ENCODE assay signal across 8 cellular contexts in the genomic region with DNA sequence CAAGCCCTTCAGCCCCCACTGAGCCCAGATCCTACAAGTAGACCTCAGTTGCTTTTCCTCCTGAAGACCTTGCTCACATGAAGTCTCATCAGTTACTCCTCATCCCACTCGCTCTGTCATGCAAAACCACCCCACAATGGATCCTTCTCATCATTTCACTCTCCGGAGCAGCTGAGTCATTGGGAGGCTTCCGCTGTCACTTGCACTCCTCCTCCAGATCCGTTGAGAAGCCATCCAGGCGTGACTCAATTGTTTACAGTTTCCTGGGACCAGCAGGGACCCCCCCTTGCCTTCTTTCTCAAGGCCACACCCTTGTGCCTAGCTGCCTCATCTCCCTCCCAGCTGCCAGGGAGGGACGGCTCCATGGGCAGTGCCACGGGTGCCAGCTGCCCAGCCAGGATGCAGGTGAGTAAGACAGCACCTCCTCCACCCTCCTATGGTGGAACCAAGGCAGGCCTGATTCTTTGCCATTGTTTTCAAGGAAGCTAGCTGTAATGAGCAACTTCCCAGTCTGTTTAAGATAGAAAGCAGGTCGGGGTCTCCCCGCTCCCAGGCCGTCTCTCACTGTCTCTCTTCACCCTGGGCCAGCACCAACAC. TPM values are rescaled to one million over a fixed set of nuclear protein-coding genes. Genes with fewer than 3 reads are reported as not detected.
DNase-seq lines count a peak whose midpoint lies in the region; ATAC-seq and TF ChIP-seq lines count a peak whose summit lies in the region.
"Had no signal": no experiment of that assay in that cellular context is flagged by ENCODE, and none has a peak within 500 bp of the region (broad histone marks: within the 10 kb centered on the region; RNA-seq: fewer than 3 reads in every experiment).

No MANE protein-coding gene starts in this region.

- no peak overlapping the region for H3K27ac ChIP-seq in GM23248
- no peak overlapping the region for H3K27ac ChIP-seq in mesendoderm (ENCODE audit: low read depth, low read length)

- peaks cover 62% of the 10 kb centered on the region for H3K4me1 Mint-ChIP-seq in activated naive CD4-positive, alpha-beta T cell treated with anti-CD3 and anti-CD28 coated beads, Interleukin-2, amount 50 U/mL, for 24 hours

- no peak overlapping the region for H2BK5ac ChIP-seq in mesendoderm (ENCODE audit: low read length)

- no peak overlapping the region for H3K4ac ChIP-seq in mesendoderm (ENCODE audit: low read depth, low read length)

- peak overlapping the region; percentile 63 for H3K4me3 Mint-ChIP-seq in activated naive CD4-positive, alpha-beta T cell treated with anti-CD3 and anti-CD28 coated beads, Interleukin-2, amount 50 U/mL, for 24 hours
- H3K4me3 Mint-ChIP-seq: naive B cell had no signal

- DNase-seq in GM23248 (peak; percentile 94), NCI-H526 (lab: John Stamatoyannopoulos, UW) (peak; percentile 93 to 95), mesendoderm (peak; percentile 40), erythroblast (lab: John Stamatoyannopoulos, UW) (no peak), NCI-H446 (lab: John Stamatoyannopoulos, UW) (no peak)
- DNase-seq: naive B cell had no signal

- peaks cover 9% of the 10 kb centered on the region; the same call in 1 of the 2 replicates for H3K4me1 ChIP-seq in GM23248 (ENCODE audit: insufficient read depth)
- peaks cover 9% of the 10 kb centered on the region for H3K4me1 ChIP-seq in mesendoderm (ENCODE audit: control insufficient read depth, low read depth, low read length)

- no peak for ATAC-seq in GM21526 (IDR thresholded peaks at IDR 0.05; ENCODE audit: low FRiP score, unreplicated experiment)

- no peaks in the 10 kb centered on the region for H3K27me3 ChIP-seq in GM23248 (replicated peaks; ENCODE audit: insufficient read depth)
- no peaks in the 10 kb centered on the region for H3K27me3 ChIP-seq in mesendoderm (ENCODE audit: insufficient read depth, low read length, poor library complexity)

- H2AK5ac ChIP-seq in mesendoderm (ENCODE audit: low read length), result no peak overlapping the region

- no peak overlapping the region for H3K18ac ChIP-seq in mesendoderm (ENCODE audit: low read length)

- in situ Hi-C loops in GM23248 (cut with MboI), result no loop called here

- H3K56ac ChIP-seq in mesendoderm (ENCODE audit: low read length), result no peak overlapping the region

- H3K9ac ChIP-seq in GM23248, result no peak overlapping the region
- H3K9ac ChIP-seq in mesendoderm (ENCODE audit: low read length), result no peak overlapping the region

- no peaks in the 10 kb centered on the region for H3K79me1 ChIP-seq in mesendoderm (ENCODE audit: low read length)

- no peaks in the 10 kb centered on the region for H3F3A ChIP-seq in GM23248 (ENCODE audit: insufficient read depth)

- no peak overlapping the region for H2BK15ac ChIP-seq in mesendoderm (replicated peaks; ENCODE audit: low read depth)

- H3K9me3 ChIP-seq in GM23248 (ENCODE audit: low read depth), result no peaks in the 10 kb centered on the region

- H3K23ac ChIP-seq in mesendoderm (ENCODE audit: low read length), result no peak overlapping the region

- no peak overlapping the region for H4K8ac ChIP-seq in mesendoderm (ENCODE audit: low read depth, low read length)

- peak overlapping the region; percentile 69 for H2AFZ ChIP-seq in GM23248

- peaks cover 19% of the 10 kb centered on the region for H3K36me3 Mint-ChIP-seq in activated naive CD4-positive, alpha-beta T cell treated with anti-CD3 and anti-CD28 coated beads, Interleukin-2, amount 50 U/mL, for 24 hours
- H3K36me3 Mint-ChIP-seq: naive B cell had no signal

- no peaks in the 10 kb centered on the region for H3K79me2 ChIP-seq in GM23248 (ENCODE audit: insufficient read depth)
- H3K79me2 ChIP-seq in mesendoderm (ENCODE audit: control insufficient read depth, insufficient read depth, low read length), result no peaks in the 10 kb centered on the region

- no peak overlapping the region for H2BK120ac ChIP-seq in mesendoderm (ENCODE audit: low read depth, low read length)

- no peak for TF ChIP-seq POLR2A in erythroblast (IDR thresholded peaks at IDR 0.05; ENCODE audit: low read length)

- H3K36me3 ChIP-seq in GM23248 (ENCODE audit: low read depth), result no peaks in the 10 kb centered on the region
- no peaks in the 10 kb centered on the region for H3K36me3 ChIP-seq in mesendoderm (ENCODE audit: control insufficient read depth, insufficient read depth, low read length)

- no peaks in the 10 kb centered on the region for H3K9me2 ChIP-seq in GM23248 (ENCODE audit: insufficient read depth)

- H3K4me2 ChIP-seq in GM23248 (ENCODE audit: unreplicated experiment) (peak overlapping the region; percentile 46), mesendoderm (ENCODE audit: low read length) (no peak overlapping the region)

- H4K20me1 ChIP-seq in GM23248 (ENCODE audit: insufficient read depth), result no peaks in the 10 kb centered on the region

- H4K5ac ChIP-seq in mesendoderm (ENCODE audit: low read length), result no peak overlapping the region

- no peaks in the 10 kb centered on the region for H3K27me3 Mint-ChIP-seq in activated naive CD4-positive, alpha-beta T cell treated with anti-CD3 and anti-CD28 coated beads, Interleukin-2, amount 50 U/mL, for 24 hours

- H3K9me3 Mint-ChIP-seq in activated naive CD4-positive, alpha-beta T cell treated with anti-CD3 and anti-CD28 coated beads, Interleukin-2, amount 50 U/mL, for 24 hours, result no peaks in the 10 kb centered on the region
- H3K9me3 Mint-ChIP-seq: naive B cell had no signal

- H3K4me3 ChIP-seq in GM23248, result no peak overlapping the region
- no peak overlapping the region for H3K4me3 ChIP-seq in mesendoderm (ENCODE audit: low read length)

- peak overlapping the region; percentile 87 for H3K27ac Mint-ChIP-seq in activated naive CD4-positive, alpha-beta T cell treated with anti-CD3 and anti-CD28 coated beads, Interleukin-2, amount 50 U/mL, for 24 hours

- WGBS in GM23248 (ENCODE audit: low coverage in 1 of 2, low lambda C conversion rate in 2 of 2, missing lambda C conversion rate in 2 of 2), 2 experiments, result 29 to 36% methylated on average over 9 to 10 of the region's 10 CpGs
- WGBS in mesendoderm (ENCODE audit: extremely low coverage, insufficient coverage, low lambda C conversion rate), result no CpG with 5 or more reads among the region's 10 CpGs

RNA-seq across cellular contexts. Expression of a gene that starts 16.3 kb away (rescaled TPM):
- not detected in 2 replicates for total RNA-seq in GM23248 (2014; rRNA removed; shearing (Covaris generic))
- polyA plus RNA-seq in GM23248 (2016; fragmentation: Nextera tagmentation; extraction: Ambion mirVana), result 0.20 TPM in 1 of 2 replicates, not detected in the other
- polyA plus RNA-seq in mesendoderm (2013, experiment 1 of 2), result 0.41 TPM
- polyA plus RNA-seq in mesendoderm (2013, experiment 2 of 2), result 0.41 TPM

RNA-seq across cellular contexts. Expression of a gene that starts 44.0 kb away (rescaled TPM):
- total RNA-seq in GM23248 (2014; rRNA removed; shearing (Covaris generic)), result 35.0 and 38.9 TPM in 2 replicates
- polyA plus RNA-seq in GM23248 (2016; fragmentation: Nextera tagmentation; extraction: Ambion mirVana), result 47.3 and 51.2 TPM in 2 replicates
- 368 TPM for polyA plus RNA-seq in mesendoderm (2013, experiment 1 of 2)
- polyA plus RNA-seq in mesendoderm (2013, experiment 2 of 2), result 373 TPM

Comparison
In these comparisons a context has a peak if more than half of its experiments do, and no peak if none do; other contexts are left out.
1. DNase-seq: peak in GM23248 (single experiment), NCI-H526 (2 of 2) and mesendoderm (single experiment); none in erythroblast (0 of 2) and NCI-H446 (0 of 2).